In the genomic region with DNA sequence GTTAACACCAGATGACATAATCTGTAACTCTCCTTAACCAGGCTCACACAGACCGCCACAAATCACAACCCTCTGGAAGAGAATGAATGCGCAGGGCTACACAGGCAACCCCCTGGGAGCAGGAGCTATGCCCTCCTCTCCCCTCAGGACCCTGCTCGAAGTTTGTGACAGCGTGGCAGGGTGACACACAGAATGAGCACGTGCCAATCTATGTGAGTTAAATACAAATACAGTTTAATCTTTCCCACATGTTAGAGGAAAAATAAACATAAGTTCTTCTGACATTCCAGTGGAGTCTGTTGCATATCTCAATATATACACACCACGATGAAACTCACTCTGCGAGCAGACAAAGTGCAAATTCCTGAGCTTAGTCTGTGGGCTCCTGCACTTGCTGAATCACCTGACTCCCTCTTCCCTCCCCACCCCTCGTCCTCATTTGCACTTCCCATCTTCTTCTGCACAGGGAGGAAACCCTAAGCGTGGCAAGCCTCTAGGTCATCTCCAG, we compare ENCODE assay signal across 1 cellular context.
TF ChIP-seq lines count a peak whose summit lies in the region.

No MANE protein-coding gene starts in this region.

TF ChIP-seq in GM23338, 12 proteins besides CTCF, POLR2A, EP300 and RAD21 (continued from another document):
- TF ChIP-seq, protein P1, sequence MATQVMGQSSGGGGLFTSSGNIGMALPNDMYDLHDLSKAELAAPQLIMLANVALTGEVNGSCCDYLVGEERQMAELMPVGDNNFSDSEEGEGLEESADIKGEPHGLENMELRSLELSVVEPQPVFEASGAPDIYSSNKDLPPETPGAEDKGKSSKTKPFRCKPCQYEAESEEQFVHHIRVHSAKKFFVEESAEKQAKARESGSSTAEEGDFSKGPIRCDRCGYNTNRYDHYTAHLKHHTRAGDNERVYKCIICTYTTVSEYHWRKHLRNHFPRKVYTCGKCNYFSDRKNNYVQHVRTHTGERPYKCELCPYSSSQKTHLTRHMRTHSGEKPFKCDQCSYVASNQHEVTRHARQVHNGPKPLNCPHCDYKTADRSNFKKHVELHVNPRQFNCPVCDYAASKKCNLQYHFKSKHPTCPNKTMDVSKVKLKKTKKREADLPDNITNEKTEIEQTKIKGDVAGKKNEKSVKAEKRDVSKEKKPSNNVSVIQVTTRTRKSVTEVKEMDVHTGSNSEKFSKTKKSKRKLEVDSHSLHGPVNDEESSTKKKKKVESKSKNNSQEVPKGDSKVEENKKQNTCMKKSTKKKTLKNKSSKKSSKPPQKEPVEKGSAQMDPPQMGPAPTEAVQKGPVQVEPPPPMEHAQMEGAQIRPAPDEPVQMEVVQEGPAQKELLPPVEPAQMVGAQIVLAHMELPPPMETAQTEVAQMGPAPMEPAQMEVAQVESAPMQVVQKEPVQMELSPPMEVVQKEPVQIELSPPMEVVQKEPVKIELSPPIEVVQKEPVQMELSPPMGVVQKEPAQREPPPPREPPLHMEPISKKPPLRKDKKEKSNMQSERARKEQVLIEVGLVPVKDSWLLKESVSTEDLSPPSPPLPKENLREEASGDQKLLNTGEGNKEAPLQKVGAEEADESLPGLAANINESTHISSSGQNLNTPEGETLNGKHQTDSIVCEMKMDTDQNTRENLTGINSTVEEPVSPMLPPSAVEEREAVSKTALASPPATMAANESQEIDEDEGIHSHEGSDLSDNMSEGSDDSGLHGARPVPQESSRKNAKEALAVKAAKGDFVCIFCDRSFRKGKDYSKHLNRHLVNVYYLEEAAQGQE (IDR thresholded peaks at IDR 0.05; ENCODE audit: unreplicated experiment), result no peak
- TF ChIP-seq CREB1 (CRISPR knock-in tag; IDR thresholded peaks at IDR 0.05; ENCODE audit: low read depth) (no peak), ZNF331 (CRISPR knock-in tag; IDR thresholded peaks at IDR 0.05; ENCODE audit: low read depth) (no peak), POLR2AphosphoS5 (IDR thresholded peaks at IDR 0.05; ENCODE audit: low read depth) (no peak), NANOG (IDR thresholded peaks at IDR 0.05; ENCODE audit: borderline replicate concordance) (no peak), ZNF114 (CRISPR knock-in tag; IDR thresholded peaks at IDR 0.05) (no peak)
- TF ChIP-seq, protein P2, sequence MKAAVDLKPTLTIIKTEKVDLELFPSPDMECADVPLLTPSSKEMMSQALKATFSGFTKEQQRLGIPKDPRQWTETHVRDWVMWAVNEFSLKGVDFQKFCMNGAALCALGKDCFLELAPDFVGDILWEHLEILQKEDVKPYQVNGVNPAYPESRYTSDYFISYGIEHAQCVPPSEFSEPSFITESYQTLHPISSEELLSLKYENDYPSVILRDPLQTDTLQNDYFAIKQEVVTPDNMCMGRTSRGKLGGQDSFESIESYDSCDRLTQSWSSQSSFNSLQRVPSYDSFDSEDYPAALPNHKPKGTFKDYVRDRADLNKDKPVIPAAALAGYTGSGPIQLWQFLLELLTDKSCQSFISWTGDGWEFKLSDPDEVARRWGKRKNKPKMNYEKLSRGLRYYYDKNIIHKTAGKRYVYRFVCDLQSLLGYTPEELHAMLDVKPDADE (IDR thresholded peaks at IDR 0.05), result no peak
